ENCODE assay signal across 15 cellular contexts in genomic region chr10:114604357-114605129, GRCh38. TPM values are rescaled to one million over a fixed set of nuclear protein-coding genes. Genes with fewer than 3 reads are reported as not detected.
DNase-seq lines count a peak whose midpoint lies in the region; ATAC-seq and TF ChIP-seq lines count a peak whose summit lies in the region.
"Had no signal": no experiment of that assay in that cellular context is flagged by ENCODE, and none has a peak within 500 bp of the region (broad histone marks: within the 10 kb centered on the region; RNA-seq: fewer than 3 reads in every experiment).

No MANE protein-coding gene starts in this region.

- peak; percentile 24 for ATAC-seq in activated CD8-positive, alpha-beta memory T cell treated with anti-CD3 and anti-CD28 coated beads, Interleukin-2, amount 10 ng/mL, durations not matched to agents 7 days and 5 days
- peak; percentile 3 for ATAC-seq in left colon
- ATAC-seq in omental fat pad (ENCODE audit: low FRiP score): no peak

- peaks cover 27 to 29% of the 10 kb centered on the region in 2 donors for H3K4me1 ChIP-seq in thyroid gland
- H3K4me1 ChIP-seq: neural progenitor cell had no signal

- no peaks in the 10 kb centered on the region for H3K27me3 ChIP-seq in thyroid gland
- H3K27me3 ChIP-seq: neural progenitor cell had no signal

- no peaks in the 10 kb centered on the region for H3K27me3 Mint-ChIP-seq in activated CD8-positive, alpha-beta memory T cell treated with anti-CD3 and anti-CD28 coated beads, Interleukin-2, amount 10 ng/mL, durations not matched to agents 7 days and 5 days
- H3K27me3 Mint-ChIP-seq in CD14-positive monocyte (ENCODE audit: low read depth in 3 of 3): peaks cover 0 to 1% (median 0%) of the 10 kb centered on the region in 3 donors

- intact Hi-C loops in left colon (cut with DNase I, micrococcal nuclease): no loop called here
- intact Hi-C loops in thyroid gland (cut with DNase I): no loop called here
- intact Hi-C loops in CD14-positive monocyte (cut with micrococcal nuclease): no loop called here

- WGBS in thyroid gland, 2 donors: 65 to 71% methylated on average over 5 of the region's 5 CpGs

- peak overlapping the region; percentile 62 for H3K27ac Mint-ChIP-seq in activated CD8-positive, alpha-beta memory T cell treated with anti-CD3 and anti-CD28 coated beads, Interleukin-2, amount 10 ng/mL, durations not matched to agents 7 days and 5 days
- H3K27ac Mint-ChIP-seq in CD14-positive monocyte: peak overlapping the region in 1 of 7 donors; percentile 31
- H3K27ac Mint-ChIP-seq: neural progenitor cell had no signal

- DNase-seq in activated CD8-positive, alpha-beta memory T cell treated with anti-CD3 and anti-CD28 coated beads, Interleukin-2, amount 10 ng/mL, durations not matched to agents 7 days and 5 days: no peak
- no peak for DNase-seq in activated CD8-positive, alpha-beta memory T cell treated with anti-CD3 and anti-CD28 coated beads for 24 hours
- DNase-seq in caudate nucleus (lab: John Stamatoyannopoulos, UW) (no peak), left colon (no peak), thyroid gland (peak; percentile 39 to 51), Ammon's horn (ENCODE audit: low spot score) (no peak), omental fat pad (ENCODE audit: low spot score) (no peak), CD14-positive monocyte (ENCODE audit: low spot score) (no peak)
- DNase-seq: activated naive CD4-positive, alpha-beta T cell; stimulated activated naive CD4-positive, alpha-beta T cell; WERI-Rb-1 had no signal

- TF ChIP-seq POLR2A in thyroid gland (IDR thresholded peaks at IDR 0.05): no peak

- H3K36me3 ChIP-seq in thyroid gland: no peaks in the 10 kb centered on the region
- H3K36me3 ChIP-seq: neural progenitor cell, WERI-Rb-1 had no signal

- peak overlapping the region; percentile 86 for H3K27ac ChIP-seq in caudate nucleus (ENCODE audit: low read depth, low read length)
- peak overlapping the region; percentile 67 to 68 (median 67) for H3K27ac ChIP-seq in thyroid gland
- H3K27ac ChIP-seq: neural progenitor cell, SK-N-MC, WERI-Rb-1 had no signal

- CTCF ChIA-PET in activated CD8-positive, alpha-beta memory T cell treated with anti-CD3 and anti-CD28 coated beads, Interleukin-2, amount 10 ng/mL, durations not matched to agents 7 days and 5 days (lab: Charles Lee): interaction anchor here (1.3 to 1.4 kb wide), 2 partner anchors 10 to 23 kb away, joined by 3 to 5 read pairs; no protein-coding TSS in a partner anchor

- H3K4me1 Mint-ChIP-seq in activated CD8-positive, alpha-beta memory T cell treated with anti-CD3 and anti-CD28 coated beads, Interleukin-2, amount 10 ng/mL, durations not matched to agents 7 days and 5 days: peaks cover 38% of the 10 kb centered on the region
- no peaks in the 10 kb centered on the region for H3K4me1 Mint-ChIP-seq in CD14-positive monocyte
- H3K4me1 Mint-ChIP-seq: brain, neural progenitor cell had no signal

- peaks cover 5% of the 10 kb centered on the region for H3K36me3 Mint-ChIP-seq in activated CD8-positive, alpha-beta memory T cell treated with anti-CD3 and anti-CD28 coated beads, Interleukin-2, amount 10 ng/mL, durations not matched to agents 7 days and 5 days
- no peaks in the 10 kb centered on the region for H3K36me3 Mint-ChIP-seq in CD14-positive monocyte

- TF ChIP-seq CTCF in thyroid gland (IDR thresholded peaks at IDR 0.05) (no peak), omental fat pad (IDR thresholded peaks at IDR 0.05) (no peak), CD14-positive monocyte (IDR thresholded peaks at IDR 0.05) (no peak)

- H3K4me3 ChIP-seq in thyroid gland (replicated peaks in 1 of 3): no peak overlapping the region
- H3K4me3 ChIP-seq: neural progenitor cell, SK-N-MC, smooth muscle cell had no signal

- H3K4me3 Mint-ChIP-seq in activated CD8-positive, alpha-beta memory T cell treated with anti-CD3 and anti-CD28 coated beads, Interleukin-2, amount 10 ng/mL, durations not matched to agents 7 days and 5 days: no peak overlapping the region
- no peak overlapping the region for H3K4me3 Mint-ChIP-seq in CD14-positive monocyte
- H3K4me3 Mint-ChIP-seq: brain, neural progenitor cell had no signal

- H3K9me3 ChIP-seq in thyroid gland: no peaks in the 10 kb centered on the region

- H3K9me3 Mint-ChIP-seq in activated CD8-positive, alpha-beta memory T cell treated with anti-CD3 and anti-CD28 coated beads, Interleukin-2, amount 10 ng/mL, durations not matched to agents 7 days and 5 days (ENCODE audit: low read depth): no peaks in the 10 kb centered on the region
- H3K9me3 Mint-ChIP-seq in CD14-positive monocyte: no peaks in the 10 kb centered on the region
- H3K9me3 Mint-ChIP-seq: neural progenitor cell had no signal

RNA-seq across cellular contexts. Expression of gene ABLIM1, which starts 53.5 kb away (rescaled TPM):
- total RNA-seq in activated CD8-positive, alpha-beta memory T cell treated with anti-CD3 and anti-CD28 coated beads, Interleukin-2, amount 10 ng/mL, durations not matched to agents 7 days and 5 days: 10 to 100 TPM; 14.8 to 54.9 TPM
- total RNA-seq in left colon: 100 to 1,000 TPM; 107 to 118 TPM
- total RNA-seq in thyroid gland: 100 to 1,000 TPM; 225 to 404 (median 382) TPM
- total RNA-seq in omental fat pad: 100 to 1,000 TPM; 122 to 257 (median 138) TPM
- polyA plus RNA-seq in CD14-positive monocyte: under 1 TPM; 0.33 to 0.91 TPM

Comparison
In these comparisons a context has a peak if more than half of its experiments do, and no peak if none do; other contexts are left out.
1. DNase-seq: peak in thyroid gland (2 of 2); none in activated CD8-positive, alpha-beta memory T cell treated with anti-CD3 and anti-CD28 coated beads, Interleukin-2, amount 10 ng/mL, durations not matched to agents 7 days and 5 days (single experiment), activated CD8-positive, alpha-beta memory T cell treated with anti-CD3 and anti-CD28 coated beads for 24 hours (single experiment), caudate nucleus (0 of 61), left colon (0 of 2), Ammon's horn (single experiment), omental fat pad (single experiment) and CD14-positive monocyte (single experiment).